ENCODE assay signal across 1 cellular context in the genomic region with DNA sequence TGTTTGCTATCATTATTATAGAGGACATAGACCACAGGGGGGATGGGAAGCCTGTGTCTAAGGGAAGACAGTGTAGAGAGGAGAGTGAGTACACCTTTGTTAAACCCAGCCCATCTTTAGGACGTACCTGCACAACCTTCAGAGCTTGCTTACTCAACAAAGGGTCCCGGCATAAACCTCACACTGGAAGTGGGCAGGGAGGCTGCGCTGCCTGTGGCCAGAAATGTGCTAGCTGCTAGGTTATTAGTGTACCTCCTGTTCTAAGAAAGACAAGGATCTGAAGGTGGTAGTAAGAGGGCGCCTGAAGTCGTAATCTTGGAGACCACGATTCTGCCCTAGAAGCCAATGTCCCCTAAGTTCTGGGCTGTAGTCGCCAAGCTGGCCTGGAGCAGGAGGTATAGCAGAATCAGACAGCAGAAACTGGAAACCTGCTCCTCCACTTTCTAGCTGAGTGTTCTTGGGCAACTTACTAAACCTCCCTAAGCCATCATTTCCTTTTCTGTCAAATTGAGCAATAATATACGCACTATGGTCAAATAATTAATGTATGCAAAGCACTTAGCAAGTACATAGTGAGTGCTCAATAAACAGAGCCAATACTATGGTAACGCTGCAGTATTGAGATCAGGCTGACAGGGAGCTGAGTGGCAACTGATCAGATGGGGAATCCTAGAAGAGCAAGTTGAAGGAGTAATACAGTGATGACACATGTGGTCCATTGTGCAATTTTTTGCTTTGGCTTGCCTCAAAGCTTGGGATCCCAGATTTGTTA.
A peak's percentile ranks its signal among the peaks of the same experiment; 100 is the strongest.
TF ChIP-seq lines count a peak whose summit lies in the region.

No MANE protein-coding gene starts in this region.

TF ChIP-seq in K562, 482 proteins besides CTCF, POLR2A, EP300 and RAD21 (continued from another document):
- TF ChIP-seq, protein P1, sequence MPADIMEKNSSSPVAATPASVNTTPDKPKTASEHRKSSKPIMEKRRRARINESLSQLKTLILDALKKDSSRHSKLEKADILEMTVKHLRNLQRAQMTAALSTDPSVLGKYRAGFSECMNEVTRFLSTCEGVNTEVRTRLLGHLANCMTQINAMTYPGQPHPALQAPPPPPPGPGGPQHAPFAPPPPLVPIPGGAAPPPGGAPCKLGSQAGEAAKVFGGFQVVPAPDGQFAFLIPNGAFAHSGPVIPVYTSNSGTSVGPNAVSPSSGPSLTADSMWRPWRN (IDR thresholded peaks at IDR 0.05; ENCODE audit: low read depth), result no peak
- TF ChIP-seq CEBPB (tag; IDR thresholded peaks at IDR 0.05), result peak; percentile 92
TF ChIP-seq in K562: peak in this region for 3.
